In the genomic region with DNA sequence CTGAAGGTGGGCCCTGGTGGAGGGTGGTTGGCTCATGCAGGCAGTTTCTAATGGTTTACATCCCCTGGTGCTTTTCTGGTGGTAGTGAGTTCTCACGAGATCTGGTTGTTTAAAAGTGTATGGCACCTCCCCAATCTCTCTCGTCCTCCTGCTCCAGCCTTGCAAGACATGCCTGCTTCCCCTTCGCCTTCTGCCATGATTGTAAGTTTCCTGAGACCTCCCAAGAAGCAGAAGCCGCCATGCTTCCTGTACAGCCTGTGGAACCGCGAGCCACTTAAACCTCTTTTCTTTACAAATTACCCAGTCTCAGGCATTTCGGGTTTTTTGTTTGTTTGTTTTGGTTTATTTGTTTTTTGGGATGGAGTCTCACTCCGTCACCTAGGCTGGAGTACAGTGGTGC, we compare ENCODE assay signal across 22 cellular contexts.
"Had no signal": no experiment of that assay in that cellular context is flagged by ENCODE, and none has a peak within 500 bp of the region (broad histone marks: within the 10 kb centered on the region; RNA-seq: fewer than 3 reads in every experiment).

No MANE protein-coding gene starts in this region.

- H3K36me3 ChIP-seq: neural progenitor cell, neutrophil, pancreas, right lobe of liver, sigmoid colon, stomach, thoracic aorta, thyroid gland, transverse colon, upper lobe of left lung, uterus had no signal

- H3K9me3 ChIP-seq: neutrophil, pancreas, psoas muscle, right lobe of liver, sigmoid colon, stomach, thoracic aorta, thyroid gland, transverse colon, upper lobe of left lung, uterus had no signal

- H3K9ac ChIP-seq: neural progenitor cell had no signal

- FAIRE-seq: pancreas, small intestine had no signal

- H3K4me2 ChIP-seq: neural progenitor cell had no signal

- H2AFZ ChIP-seq: neural progenitor cell had no signal

- H3K27me3 ChIP-seq: neural progenitor cell, pancreas, right lobe of liver, thyroid gland, upper lobe of left lung, uterus had no signal

- DNase-seq: naive thymus-derived CD4-positive, alpha-beta T cell; natural killer cell; nucleus accumbens; pancreas; psoas muscle; right lobe of liver; sigmoid colon; small intestine; stimulated activated CD4-positive, alpha-beta T cell treated with anti-CD3 and anti-CD28 coated beads, Interleukin-15, amount 100 ng/mL, for 24 hours; stimulated activated CD4-positive, alpha-beta T cell treated with anti-CD3 and anti-CD28 coated beads, Interleukin-2, amount 100 ng/mL, for 24 hours; stimulated activated CD4-positive, alpha-beta T cell treated with anti-CD3 and anti-CD28 coated beads, Interleukin-2, amount 100 ng/mL, for 48 hours; stimulated activated CD4-positive, alpha-beta T cell treated with anti-CD3 and anti-CD28 coated beads, Interleukin-4, amount 100 ng/mL, for 24 hours; stimulated activated naive B cell treated with anti-CD40 and anti-IgM and Interleukin-4, amounts not matched to agents 10 μg/mL and 1 μg/mL and 100 μg/mL, for 72 hours; stimulated activated naive CD4-positive, alpha-beta T cell treated with Interleukin-2 at 50 U/mL for 16 hours; stomach; thyroid gland; transverse colon; upper lobe of left lung; uterus had no signal

- H3K4me1 ChIP-seq: pancreas, psoas muscle, right lobe of liver, sigmoid colon, stomach, thyroid gland, transverse colon, uterus had no signal

- H3K4me3 ChIP-seq: neural progenitor cell, pancreas, psoas muscle, right lobe of liver, sigmoid colon, stomach, thoracic aorta, thyroid gland, transverse colon, upper lobe of left lung, uterus had no signal

- H3K27ac ChIP-seq: neural progenitor cell, neutrophil, pancreas, psoas muscle, right lobe of liver, sigmoid colon, stomach, thoracic aorta, thyroid gland, transverse colon, upper lobe of left lung, uterus had no signal
